ENCODE assay signal across 8 cellular contexts in genomic region chr15:82749951-82750830, GRCh38. TPM values are rescaled to one million over a fixed set of nuclear protein-coding genes. Genes with fewer than 3 reads are reported as not detected.
DNase-seq lines count a peak whose midpoint lies in the region; ATAC-seq and TF ChIP-seq lines count a peak whose summit lies in the region.

No MANE protein-coding gene starts in this region.

- no peak for TF ChIP-seq CTCF in coronary artery (IDR thresholded peaks at IDR 0.05)

- H3K27me3 ChIP-seq in BLaER1: no peaks in the 10 kb centered on the region

- no peaks in the 10 kb centered on the region for H3K27me3 Mint-ChIP-seq in activated CD4-positive, alpha-beta T cell treated with anti-CD3 and anti-CD28 coated beads, Interleukin-2, amount 10 ng/mL, durations not matched to agents 24 days and 14 days

- H3K36me3 Mint-ChIP-seq in activated CD4-positive, alpha-beta T cell treated with anti-CD3 and anti-CD28 coated beads, Interleukin-2, amount 10 ng/mL, durations not matched to agents 24 days and 14 days (ENCODE audit: low read depth): peaks cover 34% of the 10 kb centered on the region

- no peaks in the 10 kb centered on the region for H3K9me3 ChIP-seq in BLaER1

- H3K9me3 Mint-ChIP-seq in activated CD4-positive, alpha-beta T cell treated with anti-CD3 and anti-CD28 coated beads, Interleukin-2, amount 10 ng/mL, durations not matched to agents 24 days and 14 days: no peaks in the 10 kb centered on the region

- H3K4me1 Mint-ChIP-seq in activated CD4-positive, alpha-beta T cell treated with anti-CD3 and anti-CD28 coated beads, Interleukin-2, amount 10 ng/mL, durations not matched to agents 24 days and 14 days: peaks cover 23% of the 10 kb centered on the region

- H3K4me2 ChIP-seq in BLaER1: peak overlapping the region; percentile 93

- peak overlapping the region; percentile 77 for H3K4me3 ChIP-seq in BLaER1
- H3K4me3 ChIP-seq in coronary artery: peak overlapping the region; percentile 89

- peak overlapping the region; percentile 99 for H3K4me3 Mint-ChIP-seq in activated CD4-positive, alpha-beta T cell treated with anti-CD3 and anti-CD28 coated beads, Interleukin-2, amount 10 ng/mL, durations not matched to agents 24 days and 14 days

- intact Hi-C loops in activated CD4-positive, alpha-beta T cell treated with anti-CD3 and anti-CD28 coated beads, Interleukin-2, amount 10 ng/mL, durations not matched to agents 24 days and 14 days (cut with micrococcal nuclease): loop anchor here (1.0 to 5.0 kb wide), 6 partner anchors 41 to 317 kb away; partner anchors contain the start of genes AP3B2, BTBD1, C15orf40 and RAMAC
- intact Hi-C loops in left colon (cut with DNase I, micrococcal nuclease): loop anchor here in 1 of 2 donors (10.0 kb wide), 1 partner anchor 205 kb away; the partner anchor contains the start of gene RPS17

- peaks cover 35% of the 10 kb centered on the region for H3K4me1 ChIP-seq in BLaER1

- peak; percentile 95 for ATAC-seq in GM19324 (IDR thresholded peaks at IDR 0.05; ENCODE audit: low FRiP score, unreplicated experiment)
- peak; percentile 94 for ATAC-seq in HG03460 (IDR thresholded peaks at IDR 0.05; ENCODE audit: unreplicated experiment)
- ATAC-seq in left colon: peak; percentile 99

- H3K27ac Mint-ChIP-seq in activated CD4-positive, alpha-beta T cell treated with anti-CD3 and anti-CD28 coated beads, Interleukin-2, amount 10 ng/mL, durations not matched to agents 24 days and 14 days: peak overlapping the region; percentile 97

- H3K9ac ChIP-seq in BLaER1: peak overlapping the region; percentile 85

- H3K27ac ChIP-seq in BLaER1: peak overlapping the region; percentile 84
- H3K27ac ChIP-seq in coronary artery: peak overlapping the region; percentile 71 to 84

- peaks cover 36% of the 10 kb centered on the region for H3K36me3 ChIP-seq in BLaER1

- H4K20me1 ChIP-seq in BLaER1: peaks cover 43% of the 10 kb centered on the region

- peak; percentile 96 to 97 for DNase-seq in NCI-H526 (lab: John Stamatoyannopoulos, UW)
- peak; percentile 96 for DNase-seq in activated CD4-positive, alpha-beta T cell treated with anti-CD3 and anti-CD28 coated beads, Interleukin-2, amount 10 ng/mL, durations not matched to agents 24 days and 14 days
- peak; percentile 90 for DNase-seq in coronary artery (ENCODE audit: low spot score)
- peak; percentile 93 to 94 for DNase-seq in left colon
- DNase-seq in stimulated activated CD4-positive, alpha-beta T cell treated with anti-CD3 and anti-CD28 coated beads, Interleukin-1b, Interleukin-23, amount 100 ng/mL, for 4 hours (ENCODE audit: low read depth in 2 of 2): peak; percentile 74 to 76

RNA-seq across cellular contexts. Expression of gene AP3B2, which starts 40.5 kb away (rescaled TPM):
- total RNA-seq in activated CD4-positive, alpha-beta T cell treated with anti-CD3 and anti-CD28 coated beads, Interleukin-2, amount 10 ng/mL, durations not matched to agents 24 days and 14 days: not detected in 2 replicates
- 1 to 10 TPM; 1.3 to 1.9 TPM for total RNA-seq in left colon

RNA-seq across cellular contexts. Expression of gene FSD2, which starts 55.7 kb away (rescaled TPM):
- not detected in 2 replicates for total RNA-seq in activated CD4-positive, alpha-beta T cell treated with anti-CD3 and anti-CD28 coated beads, Interleukin-2, amount 10 ng/mL, durations not matched to agents 24 days and 14 days
- total RNA-seq in left colon: not detected

RNA-seq across cellular contexts. Expression of gene WHAMM, which starts 59.2 kb away (rescaled TPM):
- 5.1 and 6.7 TPM in 2 replicates for total RNA-seq in activated CD4-positive, alpha-beta T cell treated with anti-CD3 and anti-CD28 coated beads, Interleukin-2, amount 10 ng/mL, durations not matched to agents 24 days and 14 days
- 10 to 100 TPM in 1 of 2 donors, 1 to 10 TPM in 1; 9.1 to 11.3 TPM for total RNA-seq in left colon

Comparison
In these comparisons a context has a peak if more than half of its experiments do, and no peak if none do; other contexts are left out.
1. Peak in every context shown above with its lines: DNase-seq, ATAC-seq, H3K4me3 ChIP-seq and H3K27ac ChIP-seq.